ENCODE assay signal across 8 cellular contexts in genomic region chr12:48815281-48816110, GRCh38. TPM values are rescaled to one million over a fixed set of nuclear protein-coding genes. Genes with fewer than 3 reads are reported as not detected.
A peak's percentile ranks its signal among the peaks of the same experiment; 100 is the strongest.
DNase-seq lines count a peak whose midpoint lies in the region; ATAC-seq and TF ChIP-seq lines count a peak whose summit lies in the region.

No MANE protein-coding gene starts in this region.

- POLR2A ChIA-PET in AG04449 (lab: Yijun Ruan, JAX): interaction anchor here (0.6 to 2.0 kb wide), 7 partner anchors 8 to 326 kb away, joined by 3 to 7 read pairs (median 3); partner anchors contain the start of gene ADCY6
- POLR2A ChIA-PET in activated CD4-positive, alpha-beta memory T cell treated with anti-CD3 and anti-CD28 coated beads, Interleukin-2, amount 10 ng/mL, durations not matched to agents 7 days and 5 days (lab: Charles Lee): interaction anchor here (0.7 to 4.2 kb wide), 13 partner anchors 10 to 617 kb away, joined by 3 to 26 read pairs (median 3); partner anchors contain the start of genes DDX23, KANSL2, RND1 and TUBA1B

- H3K36me3 Mint-ChIP-seq in activated CD4-positive, alpha-beta memory T cell treated with anti-CD3 and anti-CD28 coated beads, Interleukin-2, amount 10 ng/mL, durations not matched to agents 7 days and 5 days (ENCODE audit: low read depth): no peaks in the 10 kb centered on the region

- no peak for TF ChIP-seq EP300 in suprapubic skin (IDR thresholded peaks at IDR 0.05)

- no peaks in the 10 kb centered on the region for H3K27me3 ChIP-seq in suprapubic skin

- CTCF ChIA-PET in AG04449 (lab: Yijun Ruan, JAX): interaction anchor here (0.7 to 8.6 kb wide), 40 partner anchors 8 to 273 kb away, joined by 3 to 147 read pairs (median 7); partner anchors contain the start of genes ADCY6, CCNT1, DDX23 and KANSL2
- CTCF ChIA-PET in activated CD4-positive, alpha-beta memory T cell treated with anti-CD3 and anti-CD28 coated beads, Interleukin-2, amount 10 ng/mL, durations not matched to agents 7 days and 5 days (lab: Charles Lee): interaction anchor here (0.7 to 4.6 kb wide), 22 partner anchors 10 to 1362 kb away, joined by 3 to 44 read pairs (median 5); partner anchors contain the start of genes DDX23 and RND1

- H3K9me3 ChIP-seq in suprapubic skin: no peaks in the 10 kb centered on the region

- no peak for TF ChIP-seq POLR2A in suprapubic skin (IDR thresholded peaks at IDR 0.05)

- under 1% methylated on average over 37 of the region's 37 CpGs for WGBS in suprapubic skin

- TF ChIP-seq CTCF in AG04449 (IDR thresholded peaks at IDR 0.05; ENCODE audit: insufficient read depth, low read length, missing control alignments) (no peak), GM13976 (IDR thresholded peaks at IDR 0.05; ENCODE audit: borderline replicate concordance, control extremely low read depth, extremely low read depth, insufficient read depth, missing control alignments) (no peak), epithelial cell of proximal tubule (conservative IDR thresholded peaks at IDR 0.05; ENCODE audit: low read depth, low read length) (no peak), suprapubic skin (IDR thresholded peaks at IDR 0.05) (no peak)

- H3K4me1 Mint-ChIP-seq in activated CD4-positive, alpha-beta memory T cell treated with anti-CD3 and anti-CD28 coated beads, Interleukin-2, amount 10 ng/mL, durations not matched to agents 7 days and 5 days: peaks cover 40% of the 10 kb centered on the region

- H3K9me3 Mint-ChIP-seq in activated CD4-positive, alpha-beta memory T cell treated with anti-CD3 and anti-CD28 coated beads, Interleukin-2, amount 10 ng/mL, durations not matched to agents 7 days and 5 days: no peaks in the 10 kb centered on the region

- peak; percentile 20 for ATAC-seq in HG03139 (IDR thresholded peaks at IDR 0.05; ENCODE audit: unreplicated experiment)

- H3K4me3 ChIP-seq in AG04449 (ENCODE audit: low read depth, low read length) (peak overlapping the region; percentile 83), epithelial cell of proximal tubule (ENCODE audit: low read depth, low read length) (peak overlapping the region; percentile 86), suprapubic skin (peak overlapping the region; percentile 75)

- in situ Hi-C loops in GM13976 (cut with MboI; ENCODE audit: low sequenced_read_pairs, unreplicated experiment): no loop called here

- H3K27ac Mint-ChIP-seq in activated CD4-positive, alpha-beta memory T cell treated with anti-CD3 and anti-CD28 coated beads, Interleukin-2, amount 10 ng/mL, durations not matched to agents 7 days and 5 days: peak overlapping the region; percentile 59

- H3K4me1 ChIP-seq in suprapubic skin: peaks cover 49% of the 10 kb centered on the region

- no peaks in the 10 kb centered on the region for H3K36me3 ChIP-seq in suprapubic skin

- peaks cover 21% of the 10 kb centered on the region for H3K27me3 Mint-ChIP-seq in activated CD4-positive, alpha-beta memory T cell treated with anti-CD3 and anti-CD28 coated beads, Interleukin-2, amount 10 ng/mL, durations not matched to agents 7 days and 5 days

- no peak for DNase-seq in AG04449 (ENCODE audit: low read depth, low spot score)
- DNase-seq in GM13976 (ENCODE audit: low spot score): peak; percentile 63
- peak; percentile 81 for DNase-seq in NCI-H2227 (lab: John Stamatoyannopoulos, UW; ENCODE audit: unreplicated experiment)
- DNase-seq in activated CD4-positive, alpha-beta memory T cell treated with anti-CD3 and anti-CD28 coated beads, Interleukin-2, amount 10 ng/mL, durations not matched to agents 7 days and 5 days: peak; percentile 34
- no peak for DNase-seq in epithelial cell of proximal tubule (ENCODE audit: low read depth)
- peak; percentile 32 for DNase-seq in middle frontal gyrus (ENCODE audit: extremely low spot score, low spot score)
- DNase-seq in suprapubic skin (ENCODE audit: low spot score in 2 of 2): peak; percentile 87 to 90

- peak overlapping the region; percentile 98 for H3K4me3 Mint-ChIP-seq in activated CD4-positive, alpha-beta memory T cell treated with anti-CD3 and anti-CD28 coated beads, Interleukin-2, amount 10 ng/mL, durations not matched to agents 7 days and 5 days

- peak overlapping the region; percentile 66 for H3K27ac ChIP-seq in suprapubic skin

RNA-seq across cellular contexts. Expression of gene CACNB3, which starts 2.8 kb away (rescaled TPM):
- 10 to 100 TPM; 32.8 to 34.2 TPM for total RNA-seq in activated CD4-positive, alpha-beta memory T cell treated with anti-CD3 and anti-CD28 coated beads, Interleukin-2, amount 10 ng/mL, durations not matched to agents 7 days and 5 days
- total RNA-seq in epithelial cell of proximal tubule (19.6 and 32.6 TPM in 2 replicates), suprapubic skin (10 to 100 TPM; 12.3 to 27.8 (median 17.3) TPM)

RNA-seq across cellular contexts. Expression of gene ADCY6, which starts 26.6 kb away (rescaled TPM):
- under 1 TPM in 1 of 2 experiments, not detected in 1; 0.05 TPM for total RNA-seq in activated CD4-positive, alpha-beta memory T cell treated with anti-CD3 and anti-CD28 coated beads, Interleukin-2, amount 10 ng/mL, durations not matched to agents 7 days and 5 days
- 13.5 and 21.6 TPM in 2 replicates for total RNA-seq in epithelial cell of proximal tubule
- 10 to 100 TPM; 11.2 to 48.4 (median 19.0) TPM for total RNA-seq in suprapubic skin

RNA-seq across cellular contexts. Expression of gene DDX23, which starts 36.5 kb away (rescaled TPM):
- total RNA-seq in activated CD4-positive, alpha-beta memory T cell treated with anti-CD3 and anti-CD28 coated beads, Interleukin-2, amount 10 ng/mL, durations not matched to agents 7 days and 5 days: 100 to 1,000 TPM; 117 to 127 TPM
- total RNA-seq in epithelial cell of proximal tubule (84.0 and 90.8 TPM in 2 replicates), suprapubic skin (100 to 1,000 TPM in 1 of 4 donors, 10 to 100 TPM in 3; 55.0 to 125 (median 62.2) TPM)

RNA-seq across cellular contexts. Expression of gene RND1, which starts 50.2 kb away (rescaled TPM):
- 1 to 10 TPM; 2.6 to 3.0 TPM for total RNA-seq in activated CD4-positive, alpha-beta memory T cell treated with anti-CD3 and anti-CD28 coated beads, Interleukin-2, amount 10 ng/mL, durations not matched to agents 7 days and 5 days
- 3.3 and 8.9 TPM in 2 replicates for total RNA-seq in epithelial cell of proximal tubule
- 1 to 10 TPM in 1 of 4 donors, under 1 TPM in 2, not detected in 1; 0.40 to 1.1 (median 0.65) TPM for total RNA-seq in suprapubic skin

Comparison
In these comparisons a context has a peak if more than half of its experiments do, and no peak if none do; other contexts are left out.
1. DNase-seq: peak in GM13976 (single experiment), NCI-H2227 (single experiment), activated CD4-positive, alpha-beta memory T cell treated with anti-CD3 and anti-CD28 coated beads, Interleukin-2, amount 10 ng/mL, durations not matched to agents 7 days and 5 days (single experiment), middle frontal gyrus (single experiment) and suprapubic skin (2 of 2); none in AG04449 (single experiment) and epithelial cell of proximal tubule (single experiment).
2. RNA of gene ADCY6, which starts 26.6 kb away (total RNA-seq): 11.2 to 48.4 TPM in suprapubic skin and 13.5 to 21.6 TPM in epithelial cell of proximal tubule; 0.05 TPM in activated CD4-positive, alpha-beta memory T cell treated with anti-CD3 and anti-CD28 coated beads, Interleukin-2, amount 10 ng/mL, durations not matched to agents 7 days and 5 days; every median in the first group is over 10 times any median in the second.
3. Peak in every context shown above with its lines, with median percentiles within 50 percentile points of each other: H3K4me3 ChIP-seq.